ENCODE assay signal across 8 cellular contexts in genomic region chr7:101733713-101734475, GRCh38.
A peak's percentile ranks its signal among the peaks of the same experiment; 100 is the strongest.
DNase-seq lines count a peak whose midpoint lies in the region; ATAC-seq and TF ChIP-seq lines count a peak whose summit lies in the region.

No MANE protein-coding gene starts in this region.

- intact Hi-C loops in dorsolateral prefrontal cortex (cut with DNase I): no loop called here

- H3K4me3 ChIP-seq in dorsolateral prefrontal cortex: peak overlapping the region in 47 of 59 donors; percentile 3 to 58 (median 35)

- peaks cover 0 to 19% (median 0%) of the 10 kb centered on the region in 45 donors for H3K27me3 ChIP-seq in dorsolateral prefrontal cortex

- DNase-seq in NCI-H774 (lab: John Stamatoyannopoulos, UW) (peak; percentile 26), dorsolateral prefrontal cortex (peak in 1 of 10 donors; percentile 14), myocyte (ENCODE audit: low read depth) (peak; percentile 82), GM13977 (ENCODE audit: low spot score) (no peak)
- no peak for DNase-seq in activated CD4-positive, alpha-beta T cell treated with anti-CD3 and anti-CD28 coated beads, Interleukin-2, amount 50 U/mL, for 4 hours

- TF ChIP-seq CTCF in dorsolateral prefrontal cortex (IDR thresholded peaks at IDR 0.05 in 54 of 56, conservative IDR thresholded peaks at IDR 0.05 in 2 of 56; ENCODE audit: low read depth in 1 of 56, partially characterized antibody in 56 of 56) (no peak), GM13977 (IDR thresholded peaks at IDR 0.05; ENCODE audit: extremely low read depth, insufficient read depth, missing control alignments) (no peak)

- H3K27ac ChIP-seq in dorsolateral prefrontal cortex: no peak overlapping the region

- in situ Hi-C loops in GM13977 (cut with MboI; ENCODE audit: low pct_unique_long_range_greater_than_20kb, low sequenced_read_pairs, unreplicated experiment): no loop called here

- ATAC-seq in GM21390 (IDR thresholded peaks at IDR 0.05; ENCODE audit: unreplicated experiment) (peak; percentile 80), HG02970 (IDR thresholded peaks at IDR 0.05; ENCODE audit: low FRiP score, unreplicated experiment) (no peak), HG03460 (IDR thresholded peaks at IDR 0.05; ENCODE audit: unreplicated experiment) (no peak)

Comparison
In these comparisons a context has a peak if more than half of its experiments do, and no peak if none do; other contexts are left out.
1. DNase-seq: peak in NCI-H774 (single experiment) and myocyte (single experiment); none in activated CD4-positive, alpha-beta T cell treated with anti-CD3 and anti-CD28 coated beads, Interleukin-2, amount 50 U/mL, for 4 hours (0 of 2) and GM13977 (single experiment).